Comparison of ENCODE assay signal across 28 cellular contexts in the genomic region with DNA sequence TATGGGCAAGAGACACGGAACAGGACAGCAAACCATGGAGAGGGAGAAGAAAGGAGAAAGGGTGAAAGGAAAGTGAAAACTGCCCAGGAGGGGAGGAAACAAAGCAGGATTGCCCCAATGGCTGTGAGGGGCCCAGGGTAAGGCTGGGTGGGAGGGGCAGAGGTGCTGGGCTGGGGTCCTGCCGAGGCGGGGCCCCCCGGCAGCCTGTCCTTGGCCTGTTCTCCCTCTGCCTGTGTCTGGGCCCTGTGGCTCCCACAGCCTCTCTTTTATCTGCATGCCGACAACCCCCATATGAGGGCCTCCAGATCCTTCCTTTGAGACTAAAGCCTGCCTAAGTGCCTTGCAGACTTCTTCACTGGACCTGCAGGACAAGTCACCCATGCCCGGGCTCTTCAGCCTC. TPM values are rescaled to one million over a fixed set of nuclear protein-coding genes. Genes with fewer than 3 reads are reported as not detected.
DNase-seq lines count a peak whose midpoint lies in the region; ATAC-seq and TF ChIP-seq lines count a peak whose summit lies in the region.
"Had no signal": no experiment of that assay in that cellular context is flagged by ENCODE, and none has a peak within 500 bp of the region (broad histone marks: within the 10 kb centered on the region; RNA-seq: fewer than 3 reads in every experiment).

No MANE protein-coding gene starts in this region.

- CTCF ChIA-PET in CD8-positive, alpha-beta T cell (lab: Charles Lee): no interaction called here

- H3K9me3 ChIP-seq in CD8-positive, alpha-beta T cell (ENCODE audit: low read length): no peaks in the 10 kb centered on the region
- no peaks in the 10 kb centered on the region for H3K9me3 ChIP-seq in mesenchymal stem cell (ENCODE audit: control insufficient read depth, low read length)
- H3K9me3 ChIP-seq: SJSA1, testis had no signal

- no peak overlapping the region for H3K23ac ChIP-seq in mesenchymal stem cell (ENCODE audit: low read length in 2 of 2)

- peak overlapping the region; percentile 66 for H3K27ac Mint-ChIP-seq in CD8-positive, alpha-beta T cell
- peak overlapping the region; percentile 13 for H3K27ac Mint-ChIP-seq in activated naive CD8-positive, alpha-beta T cell treated with anti-CD3 and anti-CD28 coated beads, Interleukin-2, amount 50 U/mL, for 24 hours
- H3K27ac Mint-ChIP-seq: activated CD4-positive, alpha-beta memory T cell treated with anti-CD3 and anti-CD28 coated beads, Interleukin-2, amount 10 ng/mL, durations not matched to agents 7 days and 5 days; brain; IgD-negative memory B cell had no signal

- H3K4me3 ChIP-seq in CD8-positive, alpha-beta T cell (ENCODE audit: low read depth, low read length): no peak overlapping the region
- H3K4me3 ChIP-seq in mesenchymal stem cell (ENCODE audit: insufficient read depth in 1 of 2, low read depth in 1 of 2, low read length in 2 of 2): no peak overlapping the region
- H3K4me3 ChIP-seq: SJSA1, skin epidermis, testis had no signal

- H3K14ac ChIP-seq in mesenchymal stem cell (ENCODE audit: low read length in 2 of 2): no peak overlapping the region

- TF ChIP-seq CTCF in CD8-positive, alpha-beta T cell (IDR thresholded peaks at IDR 0.05): no peak

- H3K4me2 ChIP-seq in mesenchymal stem cell (ENCODE audit: low read length, poor library complexity, severe bottlenecking): no peak overlapping the region

- no peak overlapping the region for H2AFZ ChIP-seq in mesenchymal stem cell (ENCODE audit: low read depth, low read length)
- H2AFZ ChIP-seq: parathyroid adenoma had no signal

- H3K9ac ChIP-seq in mesenchymal stem cell (ENCODE audit: low read length): no peak overlapping the region
- H3K9ac ChIP-seq: parathyroid adenoma had no signal

- peaks cover 7% of the 10 kb centered on the region for H3K79me1 ChIP-seq in mesenchymal stem cell (replicated peaks; ENCODE audit: low read length, poor library complexity, severe bottlenecking)

- WGBS in mesenchymal stem cell: 93% methylated on average over 6 of the region's 6 CpGs

- peaks cover 60% of the 10 kb centered on the region for H3K36me3 Mint-ChIP-seq in CD8-positive, alpha-beta T cell
- peaks cover 50% of the 10 kb centered on the region for H3K36me3 Mint-ChIP-seq in activated naive CD8-positive, alpha-beta T cell treated with anti-CD3 and anti-CD28 coated beads, Interleukin-2, amount 50 U/mL, for 24 hours (ENCODE audit: low read depth)
- H3K36me3 Mint-ChIP-seq: IgD-negative memory B cell had no signal

- POLR2A ChIA-PET in CD8-positive, alpha-beta T cell (lab: Charles Lee): no interaction called here

- H3K4me3 Mint-ChIP-seq in CD8-positive, alpha-beta T cell: no peak overlapping the region
- H3K4me3 Mint-ChIP-seq in activated naive CD8-positive, alpha-beta T cell treated with anti-CD3 and anti-CD28 coated beads, Interleukin-2, amount 50 U/mL, for 24 hours: no peak overlapping the region
- H3K4me3 Mint-ChIP-seq: activated CD4-positive, alpha-beta memory T cell treated with anti-CD3 and anti-CD28 coated beads, Interleukin-2, amount 10 ng/mL, durations not matched to agents 7 days and 5 days; brain; IgD-negative memory B cell had no signal

- no peak overlapping the region for H4K8ac ChIP-seq in mesenchymal stem cell (ENCODE audit: low read length)

- no peak overlapping the region for H2BK120ac ChIP-seq in mesenchymal stem cell (ENCODE audit: low read depth, low read length)

- no peak overlapping the region for H4K91ac ChIP-seq in mesenchymal stem cell (ENCODE audit: low read length)

- H3K27me3 Mint-ChIP-seq in CD8-positive, alpha-beta T cell (ENCODE audit: low read depth): no peaks in the 10 kb centered on the region
- H3K27me3 Mint-ChIP-seq in activated naive CD8-positive, alpha-beta T cell treated with anti-CD3 and anti-CD28 coated beads, Interleukin-2, amount 50 U/mL, for 24 hours: no peaks in the 10 kb centered on the region
- H3K27me3 Mint-ChIP-seq: activated CD4-positive, alpha-beta memory T cell treated with anti-CD3 and anti-CD28 coated beads, Interleukin-2, amount 10 ng/mL, durations not matched to agents 7 days and 5 days; IgD-negative memory B cell had no signal

- no peak overlapping the region for H2BK12ac ChIP-seq in mesenchymal stem cell (ENCODE audit: low read length in 2 of 2)

- H3K4ac ChIP-seq in mesenchymal stem cell (ENCODE audit: low read depth in 1 of 2, low read length in 2 of 2): no peak overlapping the region

- DNase-seq in activated CD4-positive, CD25-positive, alpha-beta regulatory T cell treated with anti-CD3 and anti-CD28 coated beads, Interleukin-2, amount 50 U/mL, for 72 hours: peak; percentile 11
- DNase-seq in activated CD4-positive, CD25-positive, alpha-beta regulatory T cell (lab: John Stamatoyannopoulos, UW): no peak
- DNase-seq in CD8-positive, alpha-beta T cell: peak in 1 of 7 experiments; percentile 13
- no peak for DNase-seq in activated naive CD8-positive, alpha-beta T cell treated with anti-CD3 and anti-CD28 coated beads, Interleukin-2, amount 50 U/mL, for 24 hours
- DNase-seq in mesenchymal stem cell: no peak
- no peak for DNase-seq in NCI-H2227 treated with DMSO at 0.1 percent for 48 hours (lab: John Stamatoyannopoulos, UW)
- DNase-seq in NCI-H226: no peak
- DNase-seq: activated CD4-positive, alpha-beta memory T cell treated with anti-CD3 and anti-CD28 coated beads, Interleukin-2, amount 10 ng/mL, durations not matched to agents 7 days and 5 days; activated gamma-delta T cell treated with Interleukin-2 at 50 U/mL for 16 hours; activated T-cell treated with anti-CD3 and anti-CD28 coated beads for 4 hours; GF-D8; HCEC 1CT; left cardiac atrium; MV-4-11; NCI-H1436; NCI-H2081; NCI-H345; retina; stimulated activated naive CD4-positive, alpha-beta T cell; testis had no signal

- no peaks in the 10 kb centered on the region for H3K4me1 Mint-ChIP-seq in CD8-positive, alpha-beta T cell (ENCODE audit: low read depth)
- no peaks in the 10 kb centered on the region for H3K4me1 Mint-ChIP-seq in activated naive CD8-positive, alpha-beta T cell treated with anti-CD3 and anti-CD28 coated beads, Interleukin-2, amount 50 U/mL, for 24 hours
- H3K4me1 Mint-ChIP-seq: activated CD4-positive, alpha-beta memory T cell treated with anti-CD3 and anti-CD28 coated beads, Interleukin-2, amount 10 ng/mL, durations not matched to agents 7 days and 5 days; brain had no signal

- H3K27me3 ChIP-seq in CD8-positive, alpha-beta T cell (ENCODE audit: insufficient read depth, low read length): no peaks in the 10 kb centered on the region
- no peaks in the 10 kb centered on the region for H3K27me3 ChIP-seq in mesenchymal stem cell (ENCODE audit: control insufficient read depth in 1 of 2, insufficient read depth in 1 of 2, low read length in 2 of 2)
- H3K27me3 ChIP-seq: SJSA1, testis had no signal

- no peak overlapping the region for H2AK5ac ChIP-seq in mesenchymal stem cell (ENCODE audit: low read length, severe bottlenecking)

- H3K4me1 ChIP-seq in CD8-positive, alpha-beta T cell (ENCODE audit: insufficient read depth, low read length): no peaks in the 10 kb centered on the region
- peaks cover 12% of the 10 kb centered on the region for H3K4me1 ChIP-seq in mesenchymal stem cell (ENCODE audit: control insufficient read depth, insufficient read depth, low read depth, low read length)
- H3K4me1 ChIP-seq: parathyroid adenoma, SJSA1, testis had no signal

- H2BK15ac ChIP-seq in mesenchymal stem cell (ENCODE audit: low read depth, poor library complexity, severe bottlenecking): peak overlapping the region; percentile 20

- no peak overlapping the region for H2BK5ac ChIP-seq in mesenchymal stem cell (ENCODE audit: low read depth, low read length, poor library complexity, severe bottlenecking)

- H3K9me3 Mint-ChIP-seq in CD8-positive, alpha-beta T cell: no peaks in the 10 kb centered on the region
- no peaks in the 10 kb centered on the region for H3K9me3 Mint-ChIP-seq in activated naive CD8-positive, alpha-beta T cell treated with anti-CD3 and anti-CD28 coated beads, Interleukin-2, amount 50 U/mL, for 24 hours
- H3K9me3 Mint-ChIP-seq: activated CD4-positive, alpha-beta memory T cell treated with anti-CD3 and anti-CD28 coated beads, Interleukin-2, amount 10 ng/mL, durations not matched to agents 7 days and 5 days; brain; IgD-negative memory B cell had no signal

- no peak overlapping the region for H3K18ac ChIP-seq in mesenchymal stem cell (ENCODE audit: low read depth in 1 of 2, low read length in 2 of 2)

- peaks cover 17% of the 10 kb centered on the region for H3K36me3 ChIP-seq in CD8-positive, alpha-beta T cell (ENCODE audit: insufficient read depth, low read length)
- peaks cover 75 to 88% of the 10 kb centered on the region in 2 experiments for H3K36me3 ChIP-seq in mesenchymal stem cell (ENCODE audit: control insufficient read depth in 1 of 2, insufficient read depth in 2 of 2, low read depth in 1 of 2, low read length in 2 of 2)

- H3K27ac ChIP-seq in CD8-positive, alpha-beta T cell (ENCODE audit: low read depth, low read length): no peak overlapping the region
- no peak overlapping the region for H3K27ac ChIP-seq in mesenchymal stem cell (ENCODE audit: low read length, poor library complexity, severe bottlenecking)
- H3K27ac ChIP-seq: 22Rv1, C4-2B, parathyroid adenoma, SJSA1, skin epidermis, testis had no signal

- ATAC-seq in CD8-positive, alpha-beta T cell: no peak
- ATAC-seq in activated naive CD8-positive, alpha-beta T cell treated with anti-CD3 and anti-CD28 coated beads, Interleukin-2, amount 50 U/mL, for 24 hours: no peak
- no peak for ATAC-seq in HG02885 (IDR thresholded peaks at IDR 0.05; ENCODE audit: poor library complexity, unreplicated experiment)
- ATAC-seq: left cardiac atrium had no signal

- intact Hi-C loops in CD8-positive, alpha-beta T cell (cut with DNase I, micrococcal nuclease): no loop called here

RNA-seq across cellular contexts. Expression of a gene that starts 15.5 kb away (rescaled TPM):
- total RNA-seq in CD8-positive, alpha-beta T cell: 10 to 100 TPM; 82.2 to 87.1 TPM
- 33.9 TPM for polyA plus RNA-seq in mesenchymal stem cell (2013, experiment 1 of 2)
- polyA plus RNA-seq in mesenchymal stem cell (2013, experiment 2 of 2): 34.6 TPM

RNA-seq across cellular contexts. Expression of a gene that starts 32.7 kb away (rescaled TPM):
- 10 to 100 TPM; 55.9 to 57.7 TPM for total RNA-seq in CD8-positive, alpha-beta T cell
- 18.2 TPM for polyA plus RNA-seq in mesenchymal stem cell (2013, experiment 1 of 2)
- polyA plus RNA-seq in mesenchymal stem cell (2013, experiment 2 of 2): 16.6 TPM

RNA-seq across cellular contexts. Expression of a gene that starts 32.8 kb away (rescaled TPM):
- 1 to 10 TPM; 2.3 to 3.4 TPM for total RNA-seq in CD8-positive, alpha-beta T cell
- 7.2 TPM for polyA plus RNA-seq in mesenchymal stem cell (2013, experiment 1 of 2)
- 8.0 TPM for polyA plus RNA-seq in mesenchymal stem cell (2013, experiment 2 of 2)

RNA-seq across cellular contexts. Expression of a gene that starts 42.8 kb away (rescaled TPM):
- total RNA-seq in CD8-positive, alpha-beta T cell: 100 to 1,000 TPM; 185 to 193 TPM
- polyA plus RNA-seq in mesenchymal stem cell (2013, experiment 1 of 2): 66.8 TPM
- 68.1 TPM for polyA plus RNA-seq in mesenchymal stem cell (2013, experiment 2 of 2)
